8 cellular contexts compared by ENCODE assay signal in the genomic region with DNA sequence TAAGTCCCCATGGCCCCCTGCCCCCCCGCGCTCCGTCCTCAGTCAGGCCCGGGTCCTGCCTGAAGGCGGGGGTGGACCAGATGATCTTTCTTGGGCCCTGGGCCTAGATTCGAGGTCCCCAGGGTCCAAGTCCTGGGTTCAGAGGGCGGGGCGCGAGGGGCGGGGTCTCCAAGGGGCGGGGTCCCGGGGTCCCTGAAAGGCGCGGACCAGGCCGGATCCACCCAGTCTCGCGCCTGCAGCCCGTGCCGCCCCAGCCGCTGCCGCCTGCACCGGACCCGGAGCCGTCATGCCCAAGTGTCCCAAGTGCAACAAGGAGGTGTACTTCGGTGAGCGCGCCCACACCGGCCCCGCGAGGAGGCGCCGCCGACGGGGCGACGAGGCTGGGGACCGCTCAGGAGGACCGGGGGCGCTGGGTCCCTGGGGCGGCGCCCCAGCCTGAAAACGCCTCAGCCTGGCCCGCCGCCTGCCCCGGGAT. TPM values are rescaled to one million over a fixed set of nuclear protein-coding genes. Genes with fewer than 3 reads are reported as not detected.
DNase-seq lines count a peak whose midpoint lies in the region; ATAC-seq and TF ChIP-seq lines count a peak whose summit lies in the region.

No MANE protein-coding gene starts in this region.

- no peak for TF ChIP-seq CTCF in GM12864 (IDR thresholded peaks at IDR 0.05; ENCODE audit: low read depth, low read length, missing control alignments)
- TF ChIP-seq CTCF in RWPE1 (conservative IDR thresholded peaks at IDR 0.05; ENCODE audit: low read depth) = no peak
- no peak for TF ChIP-seq CTCF in osteoblast (IDR thresholded peaks at IDR 0.05; ENCODE audit: extremely low read depth, low read depth, low read length)

- H3K4me3 ChIP-seq in GM12864 (ENCODE audit: low read depth, low read length) (peak overlapping the region; percentile 85), osteoblast (ENCODE audit: insufficient read depth, low read length) (peak overlapping the region; percentile 33)

- ATAC-seq in effector memory CD8-positive, alpha-beta T cell (replicated peaks) = no peak
- no peak for ATAC-seq in HG03039 (IDR thresholded peaks at IDR 0.05; ENCODE audit: unreplicated experiment)

- peak overlapping the region; percentile 100 for H3K27ac Mint-ChIP-seq in effector memory CD8-positive, alpha-beta T cell

- peaks cover 96% of the 10 kb centered on the region for H3K36me3 Mint-ChIP-seq in effector memory CD8-positive, alpha-beta T cell (ENCODE audit: insufficient read depth)

- peaks cover 48% of the 10 kb centered on the region in 2 donors for H3K4me1 Mint-ChIP-seq in effector memory CD8-positive, alpha-beta T cell (ENCODE audit: low read depth in 2 of 2)

- H3K36me3 ChIP-seq in osteoblast (ENCODE audit: insufficient read depth, low read length) = no peaks in the 10 kb centered on the region

- POLR2A ChIA-PET in RWPE1 (lab: Yijun Ruan, JAX; ENCODE audit: low non-redundant PET) = no interaction called here

- no peaks in the 10 kb centered on the region for H3K27me3 Mint-ChIP-seq in effector memory CD8-positive, alpha-beta T cell

- peak overlapping the region; percentile 88 to 91 for H3K4me3 Mint-ChIP-seq in effector memory CD8-positive, alpha-beta T cell

- H3K27ac ChIP-seq in RWPE1 = peak overlapping the region; percentile 100
- H3K27ac ChIP-seq in osteoblast (ENCODE audit: low read depth, low read length) = no peak overlapping the region

- H3K9me3 ChIP-seq in osteoblast (ENCODE audit: low read depth, low read length) = no peaks in the 10 kb centered on the region

- H2AFZ ChIP-seq in osteoblast (ENCODE audit: low read length) = no peak overlapping the region

- CTCF ChIA-PET in RWPE1 (lab: Yijun Ruan, JAX) = no interaction called here

- H3K79me2 ChIP-seq in osteoblast (ENCODE audit: insufficient read depth, low read length) = no peaks in the 10 kb centered on the region

- H4K20me1 ChIP-seq in osteoblast (ENCODE audit: insufficient read depth, low read length) = no peaks in the 10 kb centered on the region

- peaks cover 22% of the 10 kb centered on the region for H3K27me3 ChIP-seq in osteoblast (ENCODE audit: insufficient read depth, low read length)

- H3K4me2 ChIP-seq in osteoblast (ENCODE audit: insufficient read depth, low read length) = peak overlapping the region; percentile 28

- H3K9me3 Mint-ChIP-seq in effector memory CD8-positive, alpha-beta T cell = no peaks in the 10 kb centered on the region

- H3K4me1 ChIP-seq in osteoblast (ENCODE audit: insufficient read depth, low read length) = peaks cover 9% of the 10 kb centered on the region

- DNase-seq in GM12864 (ENCODE audit: low read depth) (no peak), RWPE1 (ENCODE audit: low spot score) (no peak), osteoblast (ENCODE audit: insufficient read length, low spot score, missing footprints) (no peak), LoVo (ENCODE audit: low spot score) (no peak), NCI-H446 treated with DMSO at 0.1 percent for 48 hours (lab: John Stamatoyannopoulos, UW) (no peak), NCI-H2227 (lab: John Stamatoyannopoulos, UW; ENCODE audit: unreplicated experiment) (no peak)
- DNase-seq in effector memory CD8-positive, alpha-beta T cell = peak; percentile 66 to 68 (median 68)

RNA-seq across cellular contexts. Expression of gene CRIP1, which starts 0.3 kb away (rescaled TPM):
- 5.0 and 8.7 TPM in 2 replicates for total RNA-seq in osteoblast

RNA-seq across cellular contexts. Expression of gene TEDC1, which starts 4.0 kb away (rescaled TPM):
- 3.2 and 5.1 TPM in 2 replicates for total RNA-seq in osteoblast

RNA-seq across cellular contexts. Expression of gene CRIP2, which starts 12.4 kb away (rescaled TPM):
- 31.5 and 43.8 TPM in 2 replicates for total RNA-seq in osteoblast

RNA-seq across cellular contexts. Expression of gene TMEM121, which starts 39.4 kb away (rescaled TPM):
- 1.8 and 2.7 TPM in 2 replicates for total RNA-seq in osteoblast

Comparison
In these comparisons a context has a peak if more than half of its experiments do, and no peak if none do; other contexts are left out.
1. DNase-seq: peak in effector memory CD8-positive, alpha-beta T cell (3 of 3); none in GM12864 (single experiment), RWPE1 (single experiment), osteoblast (single experiment), LoVo (single experiment), NCI-H446 treated with DMSO at 0.1 percent for 48 hours (single experiment) and NCI-H2227 (single experiment).